ENCODE assay signal across 22 cellular contexts in the genomic region with DNA sequence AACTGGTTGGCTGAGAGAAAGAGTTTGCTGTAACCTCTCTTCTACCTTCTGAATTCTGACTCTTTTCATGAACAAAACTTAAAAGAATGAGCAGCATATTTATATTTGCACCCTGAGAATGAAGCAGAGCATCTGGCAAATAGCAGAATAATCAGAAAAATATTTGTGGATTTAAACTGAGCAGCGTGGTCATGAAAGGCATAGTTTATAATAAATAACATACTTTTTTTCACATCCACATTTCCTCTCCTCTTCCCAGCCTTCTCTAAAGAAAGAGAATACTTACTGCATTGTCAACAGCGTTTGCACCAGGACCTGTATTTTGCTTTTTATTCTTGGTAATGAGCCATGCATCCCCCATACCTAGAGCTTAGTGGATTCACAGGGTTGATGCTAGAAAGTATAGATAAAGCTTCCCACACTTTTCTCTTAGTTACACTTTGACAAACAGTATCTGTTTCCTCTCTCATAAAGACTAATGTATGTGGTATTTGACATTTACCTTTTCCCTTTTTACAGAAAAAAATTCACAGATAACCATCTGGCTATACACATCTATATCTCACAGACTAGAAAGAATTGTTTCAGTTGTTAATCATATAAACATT.
"Had no signal": no experiment of that assay in that cellular context is flagged by ENCODE, and none has a peak within 500 bp of the region (broad histone marks: within the 10 kb centered on the region; RNA-seq: fewer than 3 reads in every experiment).

No MANE protein-coding gene starts in this region.

- H3K27ac ChIP-seq: brain microvascular endothelial cell, epithelial cell of prostate, left lung, prostate gland, right atrium auricular region, tibial nerve had no signal

- H3K36me3 ChIP-seq: brain microvascular endothelial cell, left lung, prostate gland, right atrium auricular region, tibial nerve had no signal

- H3K27me3 ChIP-seq: brain microvascular endothelial cell, left lung, right atrium auricular region, tibial nerve had no signal

- ATAC-seq: activated CD8-positive, alpha-beta memory T cell treated with anti-CD3 and anti-CD28 coated beads, Interleukin-2, amount 10 ng/mL, durations not matched to agents 7 days and 5 days; left lung; stimulated activated naive CD8-positive, alpha-beta T cell treated with anti-CD3 and anti-CD28 coated beads, Interleukin-15, Interleukin-2, amounts not matched to agents 100 U/mL and 50 U/mL, for 24 hours had no signal

- H3K9me3 ChIP-seq: left lung, prostate gland, right atrium auricular region, tibial nerve had no signal

- DNase-seq: activated B cell treated with CpG ODN at 0.5 μM for 24 hours; activated CD4-positive, alpha-beta memory T cell treated with anti-CD3 and anti-CD28 coated beads for 36 hours; activated CD4-positive, alpha-beta T cell treated with anti-CD3 and anti-CD28 coated beads for 4 hours; activated CD8-positive, alpha-beta memory T cell treated with anti-CD3 and anti-CD28 coated beads, Interleukin-2, amount 10 ng/mL, durations not matched to agents 7 days and 5 days; activated naive CD4-positive, alpha-beta T cell treated with Interleukin-2 at 50 U/mL for 16 hours; activated naive CD8-positive, alpha-beta T cell treated with anti-CD3 and anti-CD28 coated beads, Interleukin-2, amount 10 ng/mL, durations not matched to agents 7 days and 5 days; aorta; brain microvascular endothelial cell; central memory CD4-positive, alpha-beta T cell; endodermal cell; head of caudate nucleus; left lung; stimulated activated CD4-positive, alpha-beta T cell treated with anti-CD3 and anti-CD28 coated beads, Interleukin-2, amount 100 ng/mL, for 24 hours; stimulated activated naive CD8-positive, alpha-beta T cell treated with anti-CD3 and anti-CD28 coated beads, Interleukin-15, Interleukin-2, amounts not matched to agents 100 U/mL and 50 U/mL, for 24 hours; substantia nigra had no signal

- H3K4me1 ChIP-seq: left lung, prostate gland, right atrium auricular region, tibial nerve had no signal

- H3K4me3 ChIP-seq: left lung, prostate gland, right atrium auricular region, tibial nerve had no signal

- FAIRE-seq: colon, frontal cortex, urothelium cell line had no signal
